In genomic region chr1:223992456-223993246, GRCh38 we compare ENCODE assay signal across 8 cellular contexts.
DNase-seq lines count a peak whose midpoint lies in the region; ATAC-seq and TF ChIP-seq lines count a peak whose summit lies in the region.
"Not testable (repeated sequence)": the region's sequence is repeated elsewhere in the genome, so short reads cannot be mapped to it uniquely, and the experiment has no call there.

No MANE protein-coding gene starts in this region.

- H3K27ac Mint-ChIP-seq in endothelial cell (ENCODE audit: unreplicated experiment): peak overlapping the region; percentile 98
- H3K27ac Mint-ChIP-seq in mesothelial cell of epicardium: peak overlapping the region; percentile 100

- H3K9ac ChIP-seq in HUES48 (ENCODE audit: low read depth, low read length) (peak overlapping the region; percentile 74), NT2/D1 (ENCODE audit: insufficient read length, low read depth) (peak overlapping the region; percentile 64)

- not testable (repeated sequence) for H3K4me1 ChIP-seq in HUES48 (ENCODE audit: control insufficient read depth, insufficient read depth, low read length); NT2/D1 (ENCODE audit: insufficient read depth, insufficient read length)

- H3K36me3 ChIP-seq in HUES48 (ENCODE audit: control insufficient read depth, insufficient read depth, low read length); NT2/D1 (ENCODE audit: insufficient read depth, insufficient read length, low read length): not testable (repeated sequence)

- in situ Hi-C loops in Caki2 (cut with HindIII; ENCODE audit: low pct_unique_long_range_greater_than_20kb, low sequenced_read_pairs): not testable (repeated sequence)

- TF ChIP-seq CTCF in endothelial cell (IDR thresholded peaks at IDR 0.05; ENCODE audit: unreplicated experiment); mesothelial cell of epicardium (IDR thresholded peaks at IDR 0.05; ENCODE audit: unreplicated experiment): not testable (repeated sequence)

- H3K27me3 Mint-ChIP-seq in endothelial cell (ENCODE audit: unreplicated experiment); mesothelial cell of epicardium (ENCODE audit: low read depth): not testable (repeated sequence)

- DNase-seq in Caki2 (ENCODE audit: low read depth) (peak; percentile 99), NT2/D1 (ENCODE audit: low read depth, low spot score) (peak; percentile 99), endothelial cell (ENCODE audit: low spot score) (peak; percentile 100), mesothelial cell of epicardium (ENCODE audit: low spot score in 2 of 2, unreplicated experiment in 2 of 2) (peak; percentile 99 to 100)
- DNase-seq in activated CD8-positive, alpha-beta memory T cell treated with anti-CD3 and anti-CD28 coated beads, Interleukin-2, amount 50 U/mL, for 24 hours (ENCODE audit: extremely low read depth): peak; percentile 100
- peak; percentile 100 for DNase-seq in stimulated activated CD8-positive, alpha-beta memory T cell treated with anti-CD3 and anti-CD28 coated beads, Interleukin-15, amount 100 ng/mL, for 4 hours (ENCODE audit: low read depth in 2 of 2)

- H3K27ac ChIP-seq in HUES48 (ENCODE audit: low read depth, low read length): peak overlapping the region; percentile 84

- H3K4me1 Mint-ChIP-seq in endothelial cell (ENCODE audit: unreplicated experiment); mesothelial cell of epicardium: not testable (repeated sequence)

- H3K4me3 ChIP-seq in HUES48 (ENCODE audit: low read depth, low read length) (peak overlapping the region; percentile 63), NT2/D1 (ENCODE audit: insufficient read length, low read depth) (peak overlapping the region; percentile 47)

- H3K9me3 ChIP-seq in HUES48 (ENCODE audit: control insufficient read depth, insufficient read depth, low read length); NT2/D1 (ENCODE audit: insufficient read depth, low read length): not testable (repeated sequence)

- not testable (repeated sequence) for H3K9me3 Mint-ChIP-seq in endothelial cell (ENCODE audit: unreplicated experiment); mesothelial cell of epicardium

- not testable (repeated sequence) for H3K36me3 Mint-ChIP-seq in endothelial cell (ENCODE audit: low read depth, unreplicated experiment); mesothelial cell of epicardium

- peak; percentile 100 for ATAC-seq in GM21423 (IDR thresholded peaks at IDR 0.05; ENCODE audit: unreplicated experiment)

- H3K4me3 Mint-ChIP-seq in endothelial cell (ENCODE audit: unreplicated experiment) (peak overlapping the region; percentile 98), mesothelial cell of epicardium (peak overlapping the region; percentile 95)

- not testable (repeated sequence) for H3K27me3 ChIP-seq in HUES48 (ENCODE audit: control insufficient read depth, insufficient read depth, low read length); NT2/D1 (ENCODE audit: insufficient read depth, insufficient read length)

Comparison
In these comparisons a context has a peak if more than half of its experiments do, and no peak if none do; other contexts are left out.
1. Peak in every context shown above with its lines: DNase-seq, ATAC-seq, H3K4me3 ChIP-seq and H3K27ac ChIP-seq.